Comparison of ENCODE assay signal across 9 cellular contexts in genomic region chr15:40238481-40238926, GRCh38. TPM values are rescaled to one million over a fixed set of nuclear protein-coding genes. Genes with fewer than 3 reads are reported as not detected.
DNase-seq lines count a peak whose midpoint lies in the region; ATAC-seq and TF ChIP-seq lines count a peak whose summit lies in the region.
"Had no signal": no experiment of that assay in that cellular context is flagged by ENCODE, and none has a peak within 500 bp of the region (broad histone marks: within the 10 kb centered on the region; RNA-seq: fewer than 3 reads in every experiment).

No MANE protein-coding gene starts in this region.

- H3K36me3 Mint-ChIP-seq in brain (no peaks in the 10 kb centered on the region), memory B cell (no peaks in the 10 kb centered on the region)

- H3K4me3 Mint-ChIP-seq in brain (peak overlapping the region; percentile 68 to 82 (median 77)), memory B cell (peak overlapping the region; percentile 76)

- H3K9me3 Mint-ChIP-seq in brain (no peaks in the 10 kb centered on the region), memory B cell (no peaks in the 10 kb centered on the region)

- H3K4me1 ChIP-seq in heart left ventricle (peaks cover 0 to 30% (median 3%) of the 10 kb centered on the region in 12 donors), upper lobe of right lung (no peaks in the 10 kb centered on the region)

- H3K4me1 Mint-ChIP-seq in brain: peaks cover 45% of the 10 kb centered on the region
- peaks cover 25% of the 10 kb centered on the region for H3K4me1 Mint-ChIP-seq in memory B cell

- H3K36me3 ChIP-seq in heart left ventricle: no peaks in the 10 kb centered on the region
- no peaks in the 10 kb centered on the region for H3K36me3 ChIP-seq in upper lobe of right lung

- H3K9me3 ChIP-seq in heart left ventricle (no peaks in the 10 kb centered on the region), upper lobe of right lung (no peaks in the 10 kb centered on the region)

- peaks cover 0 to 19% (median 0%) of the 10 kb centered on the region in 9 donors for H3K27me3 ChIP-seq in heart left ventricle
- peaks cover 11% of the 10 kb centered on the region for H3K27me3 ChIP-seq in upper lobe of right lung

- H3K4me3 ChIP-seq in heart left ventricle: peak overlapping the region in 9 of 12 donors; percentile 10 to 49 (median 42)
- H3K4me3 ChIP-seq in upper lobe of right lung: peak overlapping the region; percentile 17

- H3K27me3 Mint-ChIP-seq in brain (peaks cover 3% of the 10 kb centered on the region), memory B cell (peaks cover 9% of the 10 kb centered on the region)

- 28 to 44% (median 36%) methylated on average over 3 to 6 of the region's 6 CpGs for WGBS in heart left ventricle, 4 donors

- no peak for TF ChIP-seq POLR2A in heart left ventricle (IDR thresholded peaks at IDR 0.05)

- H3K27ac Mint-ChIP-seq in brain (peak overlapping the region; percentile 56 to 97 (median 80)), memory B cell (peak overlapping the region; percentile 87)

- DNase-seq in heart left ventricle (no peak), left ventricle myocardium superior (no peak), memory B cell (ENCODE audit: low spot score in 2 of 2) (no peak), upper lobe of right lung (peak; percentile 34), cerebellum (ENCODE audit: low spot score) (no peak), globus pallidus (ENCODE audit: low spot score) (no peak)
- DNase-seq in activated CD8-positive, alpha-beta memory T cell treated with anti-CD3 and anti-CD28 coated beads for 24 hours: no peak

- intact Hi-C loops in heart left ventricle (cut with DNase I): loop anchor here in 1 of 10 donors (10.0 kb wide), 1 partner anchor 76 kb away; no protein-coding TSS in a partner anchor
- intact Hi-C loops in left ventricle myocardium superior (cut with micrococcal nuclease): no loop called here
- intact Hi-C loops in upper lobe of right lung (cut with DNase I): no loop called here

- ATAC-seq in heart left ventricle (no peak), left ventricle myocardium superior (no peak), memory B cell (ENCODE audit: low read depth) (no peak), upper lobe of right lung (no peak)

- TF ChIP-seq CTCF in heart left ventricle (IDR thresholded peaks at IDR 0.05) (no peak), brain (conservative IDR thresholded peaks at IDR 0.05) (no peak), upper lobe of right lung (IDR thresholded peaks at IDR 0.05) (no peak)

- H3K27ac ChIP-seq in heart left ventricle (no peak overlapping the region), upper lobe of right lung (no peak overlapping the region)

RNA-seq across cellular contexts. Expression of gene PAK6, which starts 0.4 kb away (rescaled TPM):
- 10 to 100 TPM in 2 of 9 donors, 1 to 10 TPM in 7; 5.0 to 17.4 (median 8.0) TPM for total RNA-seq in heart left ventricle
- polyA plus RNA-seq in heart left ventricle: 1 to 10 TPM in 1 of 2 donors, under 1 TPM in 1; 0.93 to 3.8 TPM
- total RNA-seq in left ventricle myocardium superior: 11.1 TPM
- 8.8 TPM for polyA plus RNA-seq in brain (ENCODE audit: insufficient read depth, low read depth, low replicate concordance)
- 5.7 TPM for total RNA-seq in upper lobe of right lung
- 3.7 TPM for total RNA-seq in cerebellum
- total RNA-seq: glomerular endothelial cell had no signal

RNA-seq across cellular contexts. Expression of gene ANKRD63, which starts 44.4 kb away (rescaled TPM):
- total RNA-seq in heart left ventricle: under 1 TPM in 5 of 9 donors, not detected in 4; 0.27 to 0.57 (median 0.45) TPM
- not detected for polyA plus RNA-seq in heart left ventricle
- 1.0 TPM for total RNA-seq in left ventricle myocardium superior
- not detected for polyA plus RNA-seq in brain (ENCODE audit: insufficient read depth, low read depth, low replicate concordance)
- total RNA-seq in upper lobe of right lung: not detected
- total RNA-seq in cerebellum: 0.27 TPM
